ENCODE assay signal across 25 cellular contexts in genomic region chr12:29569392-29569791, GRCh38.
DNase-seq lines count a peak whose midpoint lies in the region; ATAC-seq and TF ChIP-seq lines count a peak whose summit lies in the region.
"Had no signal": no experiment of that assay in that cellular context is flagged by ENCODE, and none has a peak within 500 bp of the region (broad histone marks: within the 10 kb centered on the region; RNA-seq: fewer than 3 reads in every experiment).

No MANE protein-coding gene starts in this region.

- peaks cover 7 to 43% (median 26%) of the 10 kb centered on the region in 4 donors for H3K36me3 ChIP-seq in esophagus muscularis mucosa
- no peaks in the 10 kb centered on the region for H3K36me3 ChIP-seq in parathyroid adenoma (ENCODE audit: control insufficient read depth, insufficient read depth, low read length)

- WGBS in esophagus muscularis mucosa = 59% methylated on average over 2 of the region's 2 CpGs

- H3K27ac ChIP-seq in esophagus muscularis mucosa (replicated peaks in 1 of 4) (peak overlapping the region in 3 of 4 donors; percentile 10), parathyroid adenoma (peak overlapping the region; percentile 94)

- ATAC-seq in GM18858 (IDR thresholded peaks at IDR 0.05; ENCODE audit: unreplicated experiment) = no peak
- ATAC-seq: left cardiac atrium; natural killer cell; stimulated activated effector memory CD8-positive, alpha-beta T cell treated with anti-CD3 and anti-CD28 coated beads, Interleukin-12 subunit alpha, Interleukin-12 subunit beta, amount 100 ng/mL, for 72 hours had no signal

- peaks cover 1 to 13% (median 8%) of the 10 kb centered on the region in 4 donors for H3K4me1 ChIP-seq in esophagus muscularis mucosa
- H3K4me1 ChIP-seq in parathyroid adenoma = peaks cover 52% of the 10 kb centered on the region

- DNase-seq in AG20443 (ENCODE audit: low spot score) (peak; percentile 12), LHCN-M2 (ENCODE audit: low read depth) (peak; percentile 84), esophagus muscularis mucosa (ENCODE audit: extremely low spot score) (no peak), HuH-7 (ENCODE audit: low spot score) (no peak)
- DNase-seq in stimulated activated naive CD4-positive, alpha-beta T cell treated with Interleukin-2 at 50 U/mL for 16 hours (lab: John Stamatoyannopoulos, UW) = no peak
- DNase-seq: activated CD4-positive, alpha-beta T cell treated with anti-CD3 and anti-CD28 coated beads for 48 hours; activated naive CD4-positive, alpha-beta T cell treated with anti-CD3 and anti-CD28 coated beads, Interleukin-2, amount 50 U/mL, for 16 hours; AML-193; COR-L47; DMS79; erythroblast; Karpas-422; left cardiac atrium; natural killer cell; NCI-H1092 treated with DMSO at 0.1 percent for 48 hours; NCI-H2081 treated with DMSO at 0.1 percent for 48 hours; NCI-H446 treated with DMSO at 0.1 percent for 48 hours; sigmoid colon; SK-N-SH; stimulated activated CD4-positive, alpha-beta T cell treated with anti-CD3 and anti-CD28 coated beads, Interleukin-1b, Interleukin-23, amount 100 ng/mL, for 48 hours; T-helper 2 cell; testis had no signal

- no peak for TF ChIP-seq POLR2A in esophagus muscularis mucosa (IDR thresholded peaks at IDR 0.05; ENCODE audit: low read depth)

- TF ChIP-seq EP300 in esophagus muscularis mucosa (IDR thresholded peaks at IDR 0.05) = no peak

- H3K27me3 ChIP-seq in esophagus muscularis mucosa (no peaks in the 10 kb centered on the region), parathyroid adenoma (ENCODE audit: control insufficient read depth, insufficient read depth, low read length) (no peaks in the 10 kb centered on the region)
- H3K27me3 ChIP-seq: sigmoid colon, testis had no signal

- no peak overlapping the region for H3K4me2 ChIP-seq in parathyroid adenoma (ENCODE audit: low read length)
- H3K4me2 ChIP-seq: SK-N-SH had no signal

- H2AFZ ChIP-seq in parathyroid adenoma = no peak overlapping the region

- intact Hi-C loops in esophagus muscularis mucosa (cut with DNase I) = no loop called here

- TF ChIP-seq CTCF in esophagus muscularis mucosa (IDR thresholded peaks at IDR 0.05) = no peak
- no peak for TF ChIP-seq CTCF in parathyroid adenoma (IDR thresholded peaks at IDR 0.05)

- H3K4me3 ChIP-seq in esophagus muscularis mucosa (no peak overlapping the region), parathyroid adenoma (ENCODE audit: low read depth, low read length) (no peak overlapping the region)
- H3K4me3 ChIP-seq: sigmoid colon, testis had no signal

- no peak overlapping the region for H3K9ac ChIP-seq in parathyroid adenoma
- H3K9ac ChIP-seq: SK-N-SH had no signal

- H3K9me3 ChIP-seq in esophagus muscularis mucosa (no peaks in the 10 kb centered on the region), parathyroid adenoma (ENCODE audit: control insufficient read depth, low read length) (no peaks in the 10 kb centered on the region)
- H3K9me3 ChIP-seq: sigmoid colon, SK-N-SH, testis had no signal

- H3K79me2 ChIP-seq in parathyroid adenoma = peaks cover 6% of the 10 kb centered on the region

Comparison
In these comparisons a context has a peak if more than half of its experiments do, and no peak if none do; other contexts are left out.
1. DNase-seq: peak in AG20443 (single experiment) and LHCN-M2 (single experiment); none in esophagus muscularis mucosa (single experiment), stimulated activated naive CD4-positive, alpha-beta T cell treated with Interleukin-2 at 50 U/mL for 16 hours (single experiment) and HuH-7 (single experiment).